ENCODE assay signal across 17 cellular contexts in genomic region chr22:45892681-45893461, GRCh38.
DNase-seq lines count a peak whose midpoint lies in the region; ATAC-seq and TF ChIP-seq lines count a peak whose summit lies in the region.
"Had no signal": no experiment of that assay in that cellular context is flagged by ENCODE, and none has a peak within 500 bp of the region (broad histone marks: within the 10 kb centered on the region; RNA-seq: fewer than 3 reads in every experiment).

No MANE protein-coding gene starts in this region.

- H3K36me3 ChIP-seq in mucosa of descending colon (ENCODE audit: low read depth) (no peaks in the 10 kb centered on the region), aorta (ENCODE audit: control insufficient read depth in 1 of 2, insufficient read depth in 2 of 2, low read length in 1 of 2) (no peaks in the 10 kb centered on the region)

- H3K4me3 ChIP-seq in mucosa of descending colon (no peak overlapping the region), aorta (ENCODE audit: low read length in 2 of 2) (no peak overlapping the region)

- intact Hi-C loops in Right ventricle myocardium superior (cut with DNase I) = no loop called here
- intact Hi-C loops in left cardiac atrium (cut with DNase I) = no loop called here
- intact Hi-C loops in cardiac septum (cut with DNase I) = no loop called here
- intact Hi-C loops in mucosa of descending colon (cut with DNase I, micrococcal nuclease) = no loop called here
- intact Hi-C loops in aorta (cut with DNase I) = no loop called here

- no peak overlapping the region for H3K27ac ChIP-seq in aorta (ENCODE audit: low read depth in 1 of 2, low read length in 2 of 2)
- H3K27ac ChIP-seq: RWPE1 had no signal

- H3K4me1 ChIP-seq in mucosa of descending colon (ENCODE audit: low read depth) (no peaks in the 10 kb centered on the region), aorta (ENCODE audit: control insufficient read depth in 1 of 2, insufficient read depth in 2 of 2, low read length in 2 of 2) (no peaks in the 10 kb centered on the region)

- 81 to 83% methylated on average over 16 of the region's 16 CpGs for WGBS in aorta, 2 donors

- DNase-seq in Right ventricle myocardium superior (peak; percentile 32), left cardiac atrium (no peak), cardiac septum (ENCODE audit: low spot score) (peak; percentile 74), mucosa of descending colon (peak in 2 of 3 donors; percentile 12 to 17), aorta (peak; percentile 27 to 65)
- DNase-seq: 8988T; CD4-positive, alpha-beta memory T cell; DMS153; KG1; NCI-H1694 treated with DMSO at 0.1 percent for 48 hours; NCI-H2227 treated with DMSO at 0.1 percent for 48 hours; NCI-H524 had no signal

- H3K9me3 ChIP-seq in mucosa of descending colon = no peaks in the 10 kb centered on the region
- H3K9me3 ChIP-seq in aorta (ENCODE audit: control insufficient read depth, low read length) = no peaks in the 10 kb centered on the region

- no peak for TF ChIP-seq CTCF in mucosa of descending colon (IDR thresholded peaks at IDR 0.05)

- ATAC-seq in Right ventricle myocardium superior (ENCODE audit: poor library complexity) (no peak), left cardiac atrium (no peak), mucosa of descending colon (no peak), aorta (ENCODE audit: low FRiP score) (no peak), GM18519 (IDR thresholded peaks at IDR 0.05; ENCODE audit: low FRiP score, unreplicated experiment) (no peak), GM19463 (IDR thresholded peaks at IDR 0.05; ENCODE audit: unreplicated experiment) (no peak)
- no peak for ATAC-seq in activated CD4-positive, CD25-positive, alpha-beta regulatory T cell treated with anti-CD3 and anti-CD28 coated beads, Interleukin-2, amount 50 U/mL, for 24 hours
- ATAC-seq: HepG2 had no signal

- no peaks in the 10 kb centered on the region for H3K27me3 ChIP-seq in aorta (ENCODE audit: control insufficient read depth in 1 of 2, insufficient read depth in 2 of 2, low read length in 1 of 2)
